ENCODE assay signal across 11 cellular contexts in genomic region chr17:46842835-46843234, GRCh38. TPM values are rescaled to one million over a fixed set of nuclear protein-coding genes. Genes with fewer than 3 reads are reported as not detected.
DNase-seq lines count a peak whose midpoint lies in the region; ATAC-seq, FAIRE-seq and TF ChIP-seq lines count a peak whose summit lies in the region.
"Had no signal": no experiment of that assay in that cellular context is flagged by ENCODE, and none has a peak within 500 bp of the region (broad histone marks: within the 10 kb centered on the region; RNA-seq: fewer than 3 reads in every experiment).

No MANE protein-coding gene starts in this region.

- H2AFZ ChIP-seq in DND-41 (ENCODE audit: low read depth, low read length) (no peak overlapping the region), osteoblast (ENCODE audit: low read length) (no peak overlapping the region)

- H3K79me2 ChIP-seq in DND-41 (ENCODE audit: insufficient read depth, low read length) = no peaks in the 10 kb centered on the region
- no peaks in the 10 kb centered on the region for H3K79me2 ChIP-seq in osteoblast (ENCODE audit: insufficient read depth, low read length)

- FAIRE-seq in HTR-8/SVneo (lab: Jason Lieb, UNC) = peak; percentile 42
- FAIRE-seq in bronchial epithelial cell (lab: Jason Lieb, UNC) = no peak

- H3K9ac ChIP-seq in DND-41 (ENCODE audit: low read depth, low read length) = no peak overlapping the region

- H4K20me1 ChIP-seq in DND-41 (ENCODE audit: insufficient read depth, low read length) = no peaks in the 10 kb centered on the region
- H4K20me1 ChIP-seq in osteoblast (ENCODE audit: insufficient read depth, low read length) = no peaks in the 10 kb centered on the region

- H3K36me3 ChIP-seq in DND-41 (ENCODE audit: insufficient read depth, low read length) = no peaks in the 10 kb centered on the region
- H3K36me3 ChIP-seq in bronchial epithelial cell (ENCODE audit: control insufficient read depth, insufficient read depth, low read length) = no peaks in the 10 kb centered on the region
- no peaks in the 10 kb centered on the region for H3K36me3 ChIP-seq in osteoblast (ENCODE audit: insufficient read depth, low read length)
- H3K36me3 ChIP-seq: ascending aorta had no signal

- no peaks in the 10 kb centered on the region for H3K4me1 ChIP-seq in DND-41 (ENCODE audit: insufficient read depth, low read length)
- H3K4me1 ChIP-seq in osteoblast (ENCODE audit: insufficient read depth, low read length) = no peaks in the 10 kb centered on the region
- H3K4me1 ChIP-seq: ascending aorta had no signal

- H3K4me3 ChIP-seq in DND-41 (ENCODE audit: low read depth in 1 of 2, low read length in 2 of 2) (no peak overlapping the region), bronchial epithelial cell (ENCODE audit: low read depth, low read length) (no peak overlapping the region), osteoblast (ENCODE audit: insufficient read depth, low read length) (no peak overlapping the region)
- H3K4me3 ChIP-seq: ascending aorta had no signal

- DNase-seq in DND-41 (peak; percentile 13), HTR-8/SVneo (ENCODE audit: insufficient read length, low spot score) (no peak), bronchial epithelial cell (ENCODE audit: low read depth) (no peak), osteoblast (ENCODE audit: insufficient read length, low spot score, missing footprints) (peak; percentile 58), NCI-H1436 (lab: John Stamatoyannopoulos, UW) (no peak), NCI-H524 (lab: John Stamatoyannopoulos, UW) (no peak), DMS114 treated with DMSO at 0.1 percent for 48 hours (lab: John Stamatoyannopoulos, UW; ENCODE audit: unreplicated experiment) (no peak)
- DNase-seq: SW 1271 had no signal

- H3K9me3 ChIP-seq in DND-41 (ENCODE audit: insufficient read depth, low read length, severe bottlenecking) = peaks cover 6% of the 10 kb centered on the region
- H3K9me3 ChIP-seq in osteoblast (ENCODE audit: low read depth, low read length) = no peaks in the 10 kb centered on the region

- H3K27me3 ChIP-seq in DND-41 (ENCODE audit: insufficient read depth, low read length, poor library complexity) (no peaks in the 10 kb centered on the region), bronchial epithelial cell (ENCODE audit: control insufficient read depth, insufficient read depth, low read length) (peaks cover 13% of the 10 kb centered on the region), osteoblast (ENCODE audit: insufficient read depth, low read length) (peaks cover 32% of the 10 kb centered on the region)
- H3K27me3 ChIP-seq: ascending aorta had no signal

- H3K27ac ChIP-seq in DND-41 (ENCODE audit: low read length) (no peak overlapping the region), osteoblast (ENCODE audit: low read depth, low read length) (no peak overlapping the region)
- H3K27ac ChIP-seq: ascending aorta had no signal

- peak; percentile 75 for TF ChIP-seq CTCF in DND-41 (IDR thresholded peaks at IDR 0.05; ENCODE audit: borderline replicate concordance, extremely low read depth, low read length, poor library complexity, severe bottlenecking)
- peak; percentile 41 for TF ChIP-seq CTCF in bronchial epithelial cell (IDR thresholded peaks at IDR 0.05; ENCODE audit: insufficient read depth, low read length, severe bottlenecking)
- peak; percentile 55 for TF ChIP-seq CTCF in osteoblast (IDR thresholded peaks at IDR 0.05; ENCODE audit: extremely low read depth, low read depth, low read length)

- ATAC-seq in DND-41 (ENCODE audit: insufficient read depth, low read depth) = no peak

- H3K4me2 ChIP-seq in DND-41 (ENCODE audit: insufficient read depth, low read length) = no peak overlapping the region
- H3K4me2 ChIP-seq in osteoblast (ENCODE audit: insufficient read depth, low read length) = no peak overlapping the region

RNA-seq across cellular contexts. Expression of gene WNT9B, which starts 8.5 kb away (rescaled TPM):
- total RNA-seq in bronchial epithelial cell (not detected in 2 replicates), osteoblast (0.36 TPM in 1 of 2 replicates, not detected in the other)
- total RNA-seq: glomerular endothelial cell, mononuclear cell had no signal

RNA-seq across cellular contexts. Expression of gene WNT3, which starts 24.3 kb away (rescaled TPM):
- 0.79 and 1.0 TPM in 2 replicates for total RNA-seq in bronchial epithelial cell
- total RNA-seq in osteoblast = 0.88 and 1.1 TPM in 2 replicates
- total RNA-seq: ascending aorta had no signal

Comparison
In these comparisons a context has a peak if more than half of its experiments do, and no peak if none do; other contexts are left out.
1. DNase-seq: peak in DND-41 (single experiment) and osteoblast (single experiment); none in HTR-8/SVneo (single experiment), bronchial epithelial cell (single experiment), NCI-H1436 (single experiment), NCI-H524 (0 of 2) and DMS114 treated with DMSO at 0.1 percent for 48 hours (single experiment).
2. Peak in every context shown above with its lines, with median percentiles within 50 percentile points of each other: CTCF ChIP-seq.